Comparison of ENCODE assay signal across 23 cellular contexts in genomic region chr3:15562560-15562959, GRCh38.
"Had no signal": no experiment of that assay in that cellular context is flagged by ENCODE, and none has a peak within 500 bp of the region (broad histone marks: within the 10 kb centered on the region; RNA-seq: fewer than 3 reads in every experiment).

No MANE protein-coding gene starts in this region.

- DNase-seq: activated CD4-positive, alpha-beta memory T cell treated with anti-CD3 and anti-CD28 coated beads, Interleukin-2, amount 10 ng/mL, durations not matched to agents 7 days and 5 days; activated CD4-positive, alpha-beta T cell treated with anti-CD3 and anti-CD28 coated beads, Interleukin-2, amount 10 ng/mL, durations not matched to agents 24 days and 14 days; activated gamma-delta T cell treated with Interleukin-2 at 50 U/mL for 16 hours; activated T-cell treated with anti-CD3 and anti-CD28 coated beads, Interleukin-2, amount 50 U/mL, for 72 hours; brain microvascular endothelial cell; central memory CD4-positive, alpha-beta T cell; effector memory CD8-positive, alpha-beta T cell; glutamatergic neuron; hippocampal formation; kidney glomerular epithelial cell; left ventricle myocardium superior; occipital lobe; retina; spleen; stimulated activated CD4-positive, alpha-beta T cell treated with anti-CD3 and anti-CD28 coated beads, Interleukin-4, amount 100 ng/mL, for 24 hours; stimulated activated naive CD8-positive, alpha-beta T cell treated with anti-CD3 and anti-CD28 coated beads, Interleukin-15, Interleukin-2, amounts not matched to agents 100 U/mL and 50 U/mL, for 24 hours; substantia nigra; tibial artery had no signal

- H3K27ac Mint-ChIP-seq: activated CD4-positive, alpha-beta memory T cell treated with anti-CD3 and anti-CD28 coated beads, Interleukin-2, amount 10 ng/mL, durations not matched to agents 7 days and 5 days; activated CD4-positive, alpha-beta T cell treated with anti-CD3 and anti-CD28 coated beads, Interleukin-2, amount 10 ng/mL, durations not matched to agents 24 days and 14 days; activated T-cell treated with anti-CD3 and anti-CD28 coated beads, Interleukin-2, amount 50 U/mL, for 72 hours; T-helper 1 cell treated with Interleukin-12 subunit alpha and Interleukin-12 subunit beta and Interleukin-4 antibody, amounts not matched to agents 30 μg/mL and 1 μg/mL, for 36 hours had no signal

- H3K9me3 ChIP-seq: ascending aorta, esophagus muscularis mucosa, spleen, tibial artery had no signal

- H3K9me3 Mint-ChIP-seq: activated CD4-positive, alpha-beta memory T cell treated with anti-CD3 and anti-CD28 coated beads, Interleukin-2, amount 10 ng/mL, durations not matched to agents 7 days and 5 days; activated CD4-positive, alpha-beta T cell treated with anti-CD3 and anti-CD28 coated beads, Interleukin-2, amount 10 ng/mL, durations not matched to agents 24 days and 14 days; activated naive CD4-positive, alpha-beta T cell treated with anti-CD3 and anti-CD28 coated beads, Interleukin-2, amount 50 U/mL, for 72 hours; activated T-cell treated with anti-CD3 and anti-CD28 coated beads, Interleukin-2, amount 50 U/mL, for 72 hours; effector memory CD8-positive, alpha-beta T cell; neural crest cell; T-helper 1 cell treated with Interleukin-12 subunit alpha and Interleukin-12 subunit beta and Interleukin-4 antibody, amounts not matched to agents 30 μg/mL and 1 μg/mL, for 36 hours had no signal

- H3K27me3 Mint-ChIP-seq: activated CD4-positive, alpha-beta memory T cell treated with anti-CD3 and anti-CD28 coated beads, Interleukin-2, amount 10 ng/mL, durations not matched to agents 7 days and 5 days; activated CD4-positive, alpha-beta T cell treated with anti-CD3 and anti-CD28 coated beads, Interleukin-2, amount 10 ng/mL, durations not matched to agents 24 days and 14 days; effector memory CD8-positive, alpha-beta T cell had no signal

- H3K27ac ChIP-seq: ascending aorta, brain microvascular endothelial cell, esophagus muscularis mucosa, spleen, tibial artery had no signal

- H3K4me3 Mint-ChIP-seq: activated CD4-positive, alpha-beta memory T cell treated with anti-CD3 and anti-CD28 coated beads, Interleukin-2, amount 10 ng/mL, durations not matched to agents 7 days and 5 days; activated CD4-positive, alpha-beta T cell treated with anti-CD3 and anti-CD28 coated beads, Interleukin-2, amount 10 ng/mL, durations not matched to agents 24 days and 14 days; activated T-cell treated with anti-CD3 and anti-CD28 coated beads, Interleukin-2, amount 50 U/mL, for 72 hours; effector memory CD8-positive, alpha-beta T cell; neural crest cell; T-helper 1 cell treated with Interleukin-12 subunit alpha and Interleukin-12 subunit beta and Interleukin-4 antibody, amounts not matched to agents 30 μg/mL and 1 μg/mL, for 36 hours had no signal

- ATAC-seq: activated naive CD4-positive, alpha-beta T cell treated with anti-CD3 and anti-CD28 coated beads, Interleukin-2, amount 50 U/mL, for 72 hours; activated T-cell treated with anti-CD3 and anti-CD28 coated beads, Interleukin-2, amount 50 U/mL, for 72 hours; effector memory CD8-positive, alpha-beta T cell; left ventricle myocardium superior; stimulated activated naive CD8-positive, alpha-beta T cell treated with anti-CD3 and anti-CD28 coated beads, Interleukin-15, Interleukin-2, amounts not matched to agents 100 U/mL and 50 U/mL, for 24 hours had no signal

- H3K27me3 ChIP-seq: ascending aorta, brain microvascular endothelial cell, esophagus muscularis mucosa, spleen, tibial artery had no signal
